In genomic region chr7:91492317-91492716, GRCh38 we compare ENCODE assay signal across 8 cellular contexts.
"Had no signal": no experiment of that assay in that cellular context is flagged by ENCODE, and none has a peak within 500 bp of the region (broad histone marks: within the 10 kb centered on the region; RNA-seq: fewer than 3 reads in every experiment).

No MANE protein-coding gene starts in this region.

- DNase-seq: GDM1, GF-D8 had no signal

- FAIRE-seq: G401.6, GM12878, GM12891, GM12892, GM18507, GM19239 had no signal

- ATAC-seq: GM12878 had no signal

- H3K4me3 ChIP-seq: GM12878 had no signal
